8 cellular contexts compared by ENCODE assay signal in the genomic region with DNA sequence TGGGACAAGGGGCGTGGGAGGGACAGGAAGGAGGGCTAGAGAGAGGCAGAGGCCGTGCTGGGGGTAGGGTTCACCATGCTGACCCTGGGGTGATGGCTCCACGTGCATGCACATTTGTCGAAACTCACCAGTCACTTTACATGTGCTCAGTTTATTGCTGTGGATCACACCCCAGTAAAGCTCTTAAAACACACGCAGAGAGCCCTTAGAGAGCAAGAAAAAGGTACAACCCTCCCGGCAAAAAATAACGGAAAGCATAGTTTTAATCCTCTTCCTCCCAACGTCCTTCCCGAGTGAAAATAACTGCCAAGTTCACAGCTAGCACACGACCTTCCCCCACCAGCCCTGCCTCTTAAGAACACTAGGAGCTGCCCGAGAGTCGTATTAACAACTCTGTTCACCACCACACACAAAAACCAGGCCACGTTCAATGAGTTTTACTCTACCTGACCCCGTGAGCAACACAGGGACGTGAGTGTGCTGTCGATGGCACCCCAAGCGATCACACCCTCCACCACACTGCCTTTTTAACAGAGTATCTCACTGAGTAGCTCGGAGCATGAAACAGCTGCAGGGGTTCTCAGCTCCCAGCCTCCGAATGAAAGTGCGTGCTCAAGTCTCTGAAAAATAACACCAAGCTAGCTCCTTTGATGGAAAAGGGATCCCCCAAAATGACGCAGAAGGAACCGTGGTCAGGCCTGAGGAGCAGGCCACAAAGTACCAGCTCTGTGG. TPM values are rescaled to one million over a fixed set of nuclear protein-coding genes. Genes with fewer than 3 reads are reported as not detected.
A peak's percentile ranks its signal among the peaks of the same experiment; 100 is the strongest.
DNase-seq lines count a peak whose midpoint lies in the region; ATAC-seq and TF ChIP-seq lines count a peak whose summit lies in the region.

No MANE protein-coding gene starts in this region.

- no peaks in the 10 kb centered on the region for H3K36me3 ChIP-seq in mucosa of descending colon (ENCODE audit: low read depth)

- TF ChIP-seq CTCF in LNCAP (IDR thresholded peaks at IDR 0.05) (peak; percentile 57), mucosa of descending colon (IDR thresholded peaks at IDR 0.05) (no peak)

- no peaks in the 10 kb centered on the region for H3K9me3 ChIP-seq in mucosa of descending colon

- ATAC-seq in mucosa of descending colon (peak; percentile 28), HG02973 (IDR thresholded peaks at IDR 0.05; ENCODE audit: unreplicated experiment) (no peak), GM19397 (IDR thresholded peaks at IDR 0.05; ENCODE audit: unreplicated experiment) (no peak)

- intact Hi-C loops in mucosa of descending colon (cut with DNase I, micrococcal nuclease), result loop anchor here in 1 of 2 donors (10.0 kb wide), 1 partner anchor 99 kb away; a partner anchor contains a TSS

- DNase-seq in AG20443 (ENCODE audit: low spot score), result peak; percentile 86
- peak; percentile 30 for DNase-seq in dedifferentiated amniotic fluid mesenchymal stem cell (ENCODE audit: extremely low spot score)
- peak in 2 of 3 donors; percentile 14 to 20 for DNase-seq in mucosa of descending colon
- DNase-seq in NOMO-1 treated with DMSO at 0.1 percent for 48 hours (lab: John Stamatoyannopoulos, UW; ENCODE audit: unreplicated experiment), result no peak
- DNase-seq in activated CD8-positive, alpha-beta memory T cell treated with anti-CD3 and anti-CD28 coated beads, Interleukin-2, amount 50 U/mL, for 48 hours, result no peak

- H3K4me1 ChIP-seq in mucosa of descending colon (ENCODE audit: low read depth), result peaks cover 7% of the 10 kb centered on the region

- no peak overlapping the region for H3K4me3 ChIP-seq in mucosa of descending colon

RNA-seq across cellular contexts. Expression of a gene that starts 39.7 kb away (rescaled TPM):
- total RNA-seq in mucosa of descending colon, result 10 to 100 TPM; 23.8 to 28.3 (median 27.5) TPM

Comparison
In these comparisons a context has a peak if more than half of its experiments do, and no peak if none do; other contexts are left out.
1. DNase-seq: peak in AG20443 (single experiment), dedifferentiated amniotic fluid mesenchymal stem cell (single experiment) and mucosa of descending colon (2 of 3); none in NOMO-1 treated with DMSO at 0.1 percent for 48 hours (single experiment) and activated CD8-positive, alpha-beta memory T cell treated with anti-CD3 and anti-CD28 coated beads, Interleukin-2, amount 50 U/mL, for 48 hours (single experiment).